ENCODE assay signal across 12 cellular contexts in the genomic region with DNA sequence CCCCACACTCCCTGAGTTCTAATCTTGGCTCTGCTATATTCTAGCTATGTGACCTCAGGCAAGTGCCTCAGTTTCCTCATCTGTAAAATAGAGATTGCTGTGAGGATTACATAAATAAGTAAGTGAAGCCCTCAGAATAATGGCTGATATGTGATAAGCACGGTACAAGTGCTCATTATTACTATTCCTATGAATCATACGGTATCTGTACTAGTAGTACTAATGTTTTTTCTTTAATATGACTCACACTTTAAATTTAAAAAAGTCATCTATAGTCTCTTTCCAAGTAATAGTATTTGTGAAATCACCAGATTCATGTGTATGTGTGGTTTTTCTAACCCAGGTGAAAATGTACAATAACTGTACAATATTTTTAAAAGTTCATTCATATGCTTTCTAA.
"Had no signal": no experiment of that assay in that cellular context is flagged by ENCODE, and none has a peak within 500 bp of the region (broad histone marks: within the 10 kb centered on the region; RNA-seq: fewer than 3 reads in every experiment).

No MANE protein-coding gene starts in this region.

- H3K36me3 Mint-ChIP-seq: activated naive CD4-positive, alpha-beta T cell treated with anti-CD3 and anti-CD28 coated beads, Interleukin-2, amount 50 U/mL, for 24 hours; T-cell had no signal

- H3K9me3 ChIP-seq: ovary, tibial artery, vagina had no signal

- H3K4me3 ChIP-seq: ovary, tibial artery, vagina had no signal

- H3K27me3 ChIP-seq: ovary, vagina had no signal

- H3K36me3 ChIP-seq: ovary, tibial artery, vagina had no signal

- H3K4me3 Mint-ChIP-seq: activated naive CD4-positive, alpha-beta T cell treated with anti-CD3 and anti-CD28 coated beads, Interleukin-2, amount 50 U/mL, for 24 hours; T-cell had no signal

- H3K4me1 Mint-ChIP-seq: activated naive CD4-positive, alpha-beta T cell treated with anti-CD3 and anti-CD28 coated beads, Interleukin-2, amount 50 U/mL, for 24 hours; T-cell had no signal

- H3K9me3 Mint-ChIP-seq: activated naive CD4-positive, alpha-beta T cell treated with anti-CD3 and anti-CD28 coated beads, Interleukin-2, amount 50 U/mL, for 24 hours; T-cell had no signal

- H3K4me1 ChIP-seq: tibial artery had no signal

- H3K27ac ChIP-seq: ovary, tibial artery, vagina had no signal

- ATAC-seq: T-cell had no signal

- DNase-seq: activated CD4-positive, alpha-beta T cell treated with anti-CD3 and anti-CD28 coated beads for 48 hours; activated CD8-positive, alpha-beta memory T cell treated with anti-CD3 and anti-CD28 coated beads for 24 hours; hippocampal formation; kidney glomerular epithelial cell; ovary; stimulated activated CD4-positive, alpha-beta T cell treated with anti-CD3 and anti-CD28 coated beads, Interleukin-4, amount 100 ng/mL, for 1 hour; stimulated activated CD8-positive, alpha-beta memory T cell treated with anti-CD3 and anti-CD28 coated beads, Interleukin-4, amount 100 ng/mL, for 48 hours; T-cell; T1000; tibial artery had no signal
